ENCODE assay signal across 15 cellular contexts in genomic region chr5:116237917-116238502, GRCh38.
DNase-seq lines count a peak whose midpoint lies in the region; ATAC-seq and TF ChIP-seq lines count a peak whose summit lies in the region.
"Had no signal": no experiment of that assay in that cellular context is flagged by ENCODE, and none has a peak within 500 bp of the region (broad histone marks: within the 10 kb centered on the region; RNA-seq: fewer than 3 reads in every experiment).

No MANE protein-coding gene starts in this region.

- H3K4me1 Mint-ChIP-seq in activated T-cell treated with anti-CD3 and anti-CD28 coated beads, Interleukin-2, amount 50 U/mL, for 72 hours (ENCODE audit: low read depth) = no peaks in the 10 kb centered on the region
- H3K4me1 Mint-ChIP-seq: central memory CD8-positive, alpha-beta T cell had no signal

- CTCF ChIA-PET in A673 (lab: Charles Lee) = no interaction called here
- CTCF ChIA-PET in Panc1 (lab: Charles Lee) = no interaction called here

- ATAC-seq in Panc1 (no peak), HG03039 (IDR thresholded peaks at IDR 0.05; ENCODE audit: unreplicated experiment) (no peak), GM21786 (IDR thresholded peaks at IDR 0.05; ENCODE audit: unreplicated experiment) (no peak)
- ATAC-seq in activated T-cell treated with anti-CD3 and anti-CD28 coated beads, Interleukin-2, amount 50 U/mL, for 72 hours (replicated peaks in 1 of 2) = no peak
- ATAC-seq: left lobe of liver had no signal

- H3K27me3 Mint-ChIP-seq in activated T-cell treated with anti-CD3 and anti-CD28 coated beads, Interleukin-2, amount 50 U/mL, for 72 hours (ENCODE audit: low read depth) = no peaks in the 10 kb centered on the region
- H3K27me3 Mint-ChIP-seq: central memory CD8-positive, alpha-beta T cell had no signal

- H3K4me3 ChIP-seq in A673 (ENCODE audit: low read depth, low read length, poor library complexity, severe bottlenecking) (no peak overlapping the region), GM12864 (ENCODE audit: low read depth, low read length) (no peak overlapping the region), Panc1 (ENCODE audit: low read depth in 2 of 2, low read length in 2 of 2) (no peak overlapping the region)
- H3K4me3 ChIP-seq: BLaER1 treated with 17β-estradiol and CSF1 and Interleukin-3, amounts not matched to agents 10 nM and 100 nM had no signal

- no peaks in the 10 kb centered on the region for H3K9me3 ChIP-seq in A673 (ENCODE audit: low read depth, low read length, poor library complexity, severe bottlenecking)
- H3K9me3 ChIP-seq in Panc1 (ENCODE audit: control insufficient read depth, insufficient read depth, low read depth, low read length) = no peaks in the 10 kb centered on the region
- H3K9me3 ChIP-seq: neutrophil had no signal

- peak; percentile 34; the same call in 1 of the 2 replicates for TF ChIP-seq CTCF in A673 (conservative IDR thresholded peaks at IDR 0.05; ENCODE audit: low read depth, low read length)
- peak; percentile 22 for TF ChIP-seq CTCF in GM12864 (IDR thresholded peaks at IDR 0.05; ENCODE audit: low read depth, low read length, missing control alignments)
- TF ChIP-seq CTCF in Panc1 (IDR thresholded peaks at IDR 0.05) = peak; percentile 17; the same call in 1 of the 2 replicates

- POLR2A ChIA-PET in A673 (lab: Charles Lee; ENCODE audit: low non-redundant PET) = no interaction called here
- POLR2A ChIA-PET in Panc1 (lab: Charles Lee) = no interaction called here

- BruUV-seq in A673 (replicated peaks; lab: Mats Ljungman, UMichigan) = no TSS peak
- BruUV-seq in Panc1 (replicated peaks; lab: Mats Ljungman, UMichigan) = no TSS peak

- no peak overlapping the region for H3K27ac Mint-ChIP-seq in activated T-cell treated with anti-CD3 and anti-CD28 coated beads, Interleukin-2, amount 50 U/mL, for 72 hours

- intact Hi-C loops in A673 (cut with micrococcal nuclease; ENCODE audit: unreplicated experiment) = no loop called here
- intact Hi-C loops in Panc1 (cut with micrococcal nuclease; ENCODE audit: unreplicated experiment) = no loop called here

- no peak overlapping the region for H3K4me3 Mint-ChIP-seq in activated T-cell treated with anti-CD3 and anti-CD28 coated beads, Interleukin-2, amount 50 U/mL, for 72 hours
- H3K4me3 Mint-ChIP-seq: central memory CD8-positive, alpha-beta T cell had no signal

- H3K27ac ChIP-seq in A673 (ENCODE audit: low read depth, low read length, poor library complexity, severe bottlenecking) (no peak overlapping the region), Panc1 (ENCODE audit: low read length) (no peak overlapping the region)
- H3K27ac ChIP-seq: BLaER1 treated with 17β-estradiol and CSF1 and Interleukin-3, amounts not matched to agents 10 nM and 100 nM; neutrophil had no signal

- H3K36me3 Mint-ChIP-seq in activated T-cell treated with anti-CD3 and anti-CD28 coated beads, Interleukin-2, amount 50 U/mL, for 72 hours (ENCODE audit: insufficient read depth in 2 of 2) = peaks cover 6 to 11% of the 10 kb centered on the region in 2 donors

- in situ Hi-C loops in Panc1 (cut with HindIII; ENCODE audit: low pct_unique_long_range_greater_than_20kb, low sequenced_read_pairs) = no loop called here

- H3K9me3 Mint-ChIP-seq in activated T-cell treated with anti-CD3 and anti-CD28 coated beads, Interleukin-2, amount 50 U/mL, for 72 hours = peaks cover 6 to 7% of the 10 kb centered on the region in 2 donors

- DNase-seq in A673 (ENCODE audit: low spot score) (peak; percentile 27), GM12864 (ENCODE audit: low read depth) (no peak), Panc1 (ENCODE audit: low read depth, low spot score) (no peak), fibroblast of gingiva (ENCODE audit: low read depth) (peak; percentile 24), pons (ENCODE audit: low spot score) (no peak)
- DNase-seq in activated T-cell treated with anti-CD3 and anti-CD28 coated beads, Interleukin-2, amount 50 U/mL, for 72 hours = no peak
- DNase-seq: activated effector memory CD4-positive, alpha-beta T cell treated with Interleukin-2 at 50 U/mL for 16 hours; MM.1S; stimulated activated CD8-positive, alpha-beta memory T cell treated with anti-CD3 and anti-CD28 coated beads, Interleukin-4, amount 100 ng/mL, for 48 hours had no signal

- no peaks in the 10 kb centered on the region for H3K4me1 ChIP-seq in A673 (ENCODE audit: insufficient read depth, low read length, poor library complexity, severe bottlenecking)
- H3K4me1 ChIP-seq in Panc1 (ENCODE audit: control insufficient read depth, insufficient read depth, low read length) = no peaks in the 10 kb centered on the region
- H3K4me1 ChIP-seq: BLaER1 treated with 17β-estradiol and CSF1 and Interleukin-3, amounts not matched to agents 10 nM and 100 nM had no signal

- no peaks in the 10 kb centered on the region for H3K36me3 ChIP-seq in A673 (ENCODE audit: insufficient read depth, low read length, poor library complexity, severe bottlenecking)
- no peaks in the 10 kb centered on the region for H3K36me3 ChIP-seq in Panc1 (ENCODE audit: control insufficient read depth, insufficient read depth, low read length)
- H3K36me3 ChIP-seq: neutrophil had no signal

- H3K27me3 ChIP-seq in A673 (replicated peaks; ENCODE audit: insufficient read depth, low read depth, low read length, poor library complexity) = no peaks in the 10 kb centered on the region
- H3K27me3 ChIP-seq in Panc1 (ENCODE audit: control insufficient read depth, insufficient read depth, low read length) = no peaks in the 10 kb centered on the region
- H3K27me3 ChIP-seq: BLaER1 treated with 17β-estradiol and CSF1 and Interleukin-3, amounts not matched to agents 10 nM and 100 nM; neutrophil had no signal

Comparison
In these comparisons a context has a peak if more than half of its experiments do, and no peak if none do; other contexts are left out.
1. DNase-seq: peak in A673 (single experiment) and fibroblast of gingiva (single experiment); none in GM12864 (single experiment), Panc1 (single experiment), activated T-cell treated with anti-CD3 and anti-CD28 coated beads, Interleukin-2, amount 50 U/mL, for 72 hours (0 of 2) and pons (single experiment).
2. Peak in every context shown above with its lines, with median percentiles within 50 percentile points of each other: CTCF ChIP-seq.